Comparison of ENCODE assay signal across 9 cellular contexts in genomic region chr7:18570890-18571478, GRCh38.
DNase-seq lines count a peak whose midpoint lies in the region; ATAC-seq and TF ChIP-seq lines count a peak whose summit lies in the region.
"Had no signal": no experiment of that assay in that cellular context is flagged by ENCODE, and none has a peak within 500 bp of the region (broad histone marks: within the 10 kb centered on the region; RNA-seq: fewer than 3 reads in every experiment).

No MANE protein-coding gene starts in this region.

- no peak overlapping the region for H2BK12ac ChIP-seq in neuronal stem cell (ENCODE audit: low read length)

- no peak overlapping the region for H3K27ac Mint-ChIP-seq in stimulated activated memory B cell treated with anti-CD40 and anti-IgM and Interleukin-4, amounts not matched to agents 10 μg/mL and 1 μg/mL and 100 μg/mL, for 72 hours

- ATAC-seq in lower lobe of right lung = no peak
- no peak for ATAC-seq in stimulated activated memory B cell treated with anti-CD40 and anti-IgM and Interleukin-4, amounts not matched to agents 10 μg/mL and 1 μg/mL and 100 μg/mL, for 72 hours

- intact Hi-C loops in lower lobe of right lung (cut with DNase I) = loop anchor here (10.0 kb wide), 1 partner anchor 216 kb away; no protein-coding TSS in a partner anchor

- peaks cover 7% of the 10 kb centered on the region for H3K36me3 ChIP-seq in DOHH2 (ENCODE audit: control insufficient read depth, low read length)
- no peaks in the 10 kb centered on the region for H3K36me3 ChIP-seq in lower lobe of right lung
- H3K36me3 ChIP-seq in neuronal stem cell (replicated peaks in 1 of 2; ENCODE audit: control insufficient read depth in 2 of 2, insufficient read depth in 2 of 2, low read length in 2 of 2) = peaks cover 0 to 2% of the 10 kb centered on the region in 2 donors

- H3K4me3 Mint-ChIP-seq in stimulated activated memory B cell treated with anti-CD40 and anti-IgM and Interleukin-4, amounts not matched to agents 10 μg/mL and 1 μg/mL and 100 μg/mL, for 72 hours = no peak overlapping the region

- H2BK5ac ChIP-seq in neuronal stem cell (ENCODE audit: low read length) = no peak overlapping the region

- WGBS in neuronal stem cell (ENCODE audit: extremely low coverage in 2 of 2, insufficient read length in 2 of 2, insufficient replicate concordance in 1 of 2), 2 donors = no CpG with 5 or more reads among the region's 3 CpGs

- H4K20me1 ChIP-seq in DOHH2 (ENCODE audit: control insufficient read depth, insufficient read depth, low read depth, low read length) = no peaks in the 10 kb centered on the region

- no peak overlapping the region for H2AK5ac ChIP-seq in neuronal stem cell (ENCODE audit: low read depth, low read length)

- H2BK15ac ChIP-seq in neuronal stem cell (ENCODE audit: low read length) = no peak overlapping the region

- H3K79me1 ChIP-seq in neuronal stem cell (ENCODE audit: low read depth, low read length) = no peaks in the 10 kb centered on the region

- no peak overlapping the region for H4K8ac ChIP-seq in neuronal stem cell (ENCODE audit: low read depth, low read length)

- peaks cover 22% of the 10 kb centered on the region for H3K79me2 ChIP-seq in DOHH2 (ENCODE audit: control insufficient read depth, low read length)

- no peak overlapping the region for H3K27ac ChIP-seq in DOHH2 (ENCODE audit: low read depth, low read length)
- H3K27ac ChIP-seq in lower lobe of right lung = no peak overlapping the region
- H3K27ac ChIP-seq in neuronal stem cell (replicated peaks; ENCODE audit: low read length) = no peak overlapping the region

- no peak overlapping the region for H3K4ac ChIP-seq in neuronal stem cell (ENCODE audit: low read length)

- H3K27me3 Mint-ChIP-seq in stimulated activated memory B cell treated with anti-CD40 and anti-IgM and Interleukin-4, amounts not matched to agents 10 μg/mL and 1 μg/mL and 100 μg/mL, for 72 hours = no peaks in the 10 kb centered on the region
- H3K27me3 Mint-ChIP-seq: IgD-negative memory B cell had no signal

- H3K9me3 ChIP-seq in DOHH2 (ENCODE audit: control insufficient read depth, insufficient read depth, low read length) = no peaks in the 10 kb centered on the region
- H3K9me3 ChIP-seq in lower lobe of right lung = no peaks in the 10 kb centered on the region
- H3K9me3 ChIP-seq in neuronal stem cell (replicated peaks in 1 of 2; ENCODE audit: control insufficient read depth in 2 of 2, insufficient read depth in 1 of 2, low read depth in 1 of 2, low read length in 2 of 2) = peaks cover 3 to 4% of the 10 kb centered on the region in 2 donors

- H4K91ac ChIP-seq in neuronal stem cell (ENCODE audit: low read depth, low read length, poor library complexity) = no peak overlapping the region

- no peaks in the 10 kb centered on the region for H3K9me2 ChIP-seq in DOHH2 (replicated peaks; ENCODE audit: control insufficient read depth, low read length)

- H3K4me1 ChIP-seq in DOHH2 (ENCODE audit: control insufficient read depth, low read length) (peaks cover 85% of the 10 kb centered on the region), lower lobe of right lung (no peaks in the 10 kb centered on the region), neuronal stem cell (ENCODE audit: control insufficient read depth in 2 of 2, insufficient read depth in 1 of 2, low read depth in 1 of 2, low read length in 2 of 2) (no peaks in the 10 kb centered on the region)

- no peak overlapping the region for H2AFZ ChIP-seq in neuronal stem cell (ENCODE audit: low read length)

- H3K4me3 ChIP-seq in DOHH2 (ENCODE audit: low read length) (no peak overlapping the region), lower lobe of right lung (no peak overlapping the region), neuronal stem cell (ENCODE audit: low read length in 2 of 2) (no peak overlapping the region)

- H3K9ac ChIP-seq in neuronal stem cell (ENCODE audit: low read depth, low read length, poor library complexity) = no peak overlapping the region

- peak; percentile 34 for DNase-seq in NCI-H1105 (lab: John Stamatoyannopoulos, UW)
- peak; percentile 68 for DNase-seq in astrocyte of the hippocampus (ENCODE audit: low read depth, low spot score)
- DNase-seq in lower lobe of right lung = no peak
- DNase-seq in neuronal stem cell (ENCODE audit: low spot score) = no peak
- DNase-seq in hepatic stellate cell (ENCODE audit: low spot score) = no peak
- DNase-seq in GDM1 (lab: John Stamatoyannopoulos, UW) = no peak

- no peak overlapping the region for H3K23ac ChIP-seq in neuronal stem cell (ENCODE audit: low read depth, low read length, poor library complexity)

- H3K18ac ChIP-seq in neuronal stem cell (ENCODE audit: low read length) = no peak overlapping the region

- H3F3A ChIP-seq in DOHH2 (ENCODE audit: control insufficient read depth, insufficient read depth) = peaks cover 11% of the 10 kb centered on the region

- peaks cover 12% of the 10 kb centered on the region for H3K36me3 Mint-ChIP-seq in stimulated activated memory B cell treated with anti-CD40 and anti-IgM and Interleukin-4, amounts not matched to agents 10 μg/mL and 1 μg/mL and 100 μg/mL, for 72 hours
- H3K36me3 Mint-ChIP-seq: IgD-negative memory B cell had no signal

- peaks cover 41% of the 10 kb centered on the region for H3K4me1 Mint-ChIP-seq in stimulated activated memory B cell treated with anti-CD40 and anti-IgM and Interleukin-4, amounts not matched to agents 10 μg/mL and 1 μg/mL and 100 μg/mL, for 72 hours

- peak; percentile 67 for TF ChIP-seq CTCF in DOHH2 (IDR thresholded peaks at IDR 0.05; ENCODE audit: low read depth, low read length, poor library complexity, severe bottlenecking)
- TF ChIP-seq CTCF in lower lobe of right lung (IDR thresholded peaks at IDR 0.05) = peak; percentile 39

- H3K14ac ChIP-seq in neuronal stem cell (ENCODE audit: low read length) = no peak overlapping the region

- H3K4me2 ChIP-seq in DOHH2 (ENCODE audit: low read length) = 0 out of 2 replicates have a peak overlapping the region, but pooled peaks have one; percentile 3
- H3K4me2 ChIP-seq in neuronal stem cell (ENCODE audit: insufficient read depth, low read length, poor library complexity, severe bottlenecking) = no peak overlapping the region

- H3K27me3 ChIP-seq in DOHH2 (ENCODE audit: control insufficient read depth, low read length) = no peaks in the 10 kb centered on the region
- H3K27me3 ChIP-seq in lower lobe of right lung (ENCODE audit: low read depth) = no peaks in the 10 kb centered on the region
- no peaks in the 10 kb centered on the region for H3K27me3 ChIP-seq in neuronal stem cell (ENCODE audit: control insufficient read depth in 3 of 3, insufficient read depth in 3 of 3, low read depth in 1 of 3, low read length in 3 of 3)

- H2BK120ac ChIP-seq in neuronal stem cell (ENCODE audit: low read depth, low read length) = no peak overlapping the region

- H3K9me3 Mint-ChIP-seq in stimulated activated memory B cell treated with anti-CD40 and anti-IgM and Interleukin-4, amounts not matched to agents 10 μg/mL and 1 μg/mL and 100 μg/mL, for 72 hours = no peaks in the 10 kb centered on the region
- H3K9me3 Mint-ChIP-seq: IgD-negative memory B cell had no signal

Comparison
In these comparisons a context has a peak if more than half of its experiments do, and no peak if none do; other contexts are left out.
1. DNase-seq: peak in NCI-H1105 (single experiment) and astrocyte of the hippocampus (single experiment); none in lower lobe of right lung (single experiment), neuronal stem cell (single experiment), hepatic stellate cell (single experiment) and GDM1 (single experiment).